ENCODE assay signal across 8 cellular contexts in the genomic region with DNA sequence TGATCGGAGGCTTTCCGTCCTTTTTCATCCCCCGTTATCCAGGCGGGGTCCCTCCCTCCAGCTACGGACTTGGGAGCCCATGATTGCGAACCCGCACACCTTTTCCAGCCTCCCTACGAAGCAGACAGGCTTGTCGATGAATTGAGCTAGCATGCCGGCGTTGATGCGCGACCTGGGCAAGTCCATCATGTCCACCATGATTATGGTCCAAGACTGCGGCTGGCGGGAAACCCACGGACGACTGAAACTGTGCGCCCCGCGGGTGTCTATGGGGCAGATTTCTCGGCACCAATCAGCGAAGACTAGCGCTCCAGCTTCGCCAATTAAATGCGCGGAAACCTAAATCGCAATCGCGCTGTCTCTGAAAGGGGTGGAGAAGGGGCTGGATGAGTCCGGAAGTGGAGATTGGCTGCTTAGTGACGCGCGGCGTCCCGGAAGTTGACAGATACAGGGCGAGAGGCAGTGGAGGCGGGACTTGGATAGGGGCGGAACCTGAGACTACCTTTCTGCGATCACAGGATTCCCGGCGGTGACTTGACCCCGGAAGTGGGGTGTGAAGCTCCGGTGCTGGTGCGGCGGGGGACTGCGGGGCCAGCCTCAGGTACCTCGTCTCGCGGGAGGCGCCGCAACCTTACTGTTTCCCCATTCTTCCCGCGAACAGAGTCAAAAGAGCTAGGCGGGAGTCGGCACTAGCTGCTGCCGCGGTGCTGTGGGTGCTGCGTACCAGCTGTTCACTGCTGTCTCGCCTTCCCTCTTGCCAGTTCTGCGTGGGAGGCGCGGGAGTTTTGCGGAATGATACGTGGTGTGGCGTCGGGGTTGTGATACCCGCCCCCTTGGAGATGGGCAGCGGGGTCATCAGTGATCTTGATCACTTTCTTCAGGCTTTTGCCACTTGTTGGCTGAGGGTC. TPM values are rescaled to one million over a fixed set of nuclear protein-coding genes. Genes with fewer than 3 reads are reported as not detected.
A peak's percentile ranks its signal among the peaks of the same experiment; 100 is the strongest.
DNase-seq lines count a peak whose midpoint lies in the region; ATAC-seq and TF ChIP-seq lines count a peak whose summit lies in the region.

A gene (plus strand): TSS at position 532 of the 908 bp plus-strand sequence. CDS start 32,620 bp downstream, outside the sequence.

- H3K27me3 ChIP-seq in H7 (ENCODE audit: control insufficient read depth, insufficient read depth, low read length), result no peaks in the 10 kb centered on the region

- peaks cover 25 to 29% of the 10 kb centered on the region in 2 donors for H3K4me1 Mint-ChIP-seq in natural killer cell treated with Interleukin-12 subunit alpha and Interleukin-12 subunit beta and Interleukin-15 and Interleukin-18, amount 100 ng/mL, for 72 hours (ENCODE audit: low read depth in 2 of 2)

- ATAC-seq in natural killer cell treated with Interleukin-12 subunit alpha and Interleukin-12 subunit beta and Interleukin-15 and Interleukin-18, amount 100 ng/mL, for 72 hours, result peak; percentile 99 to 100
- ATAC-seq in stimulated activated naive CD8-positive, alpha-beta T cell treated with anti-CD3 and anti-CD28 coated beads, Interleukin-15, Interleukin-2, amounts not matched to agents 100 U/mL and 50 U/mL, for 24 hours, result peak; percentile 99

- no peaks in the 10 kb centered on the region for H3K36me3 ChIP-seq in H7 (replicated peaks; ENCODE audit: control insufficient read depth, insufficient read depth, low read length)

- peaks cover 5% of the 10 kb centered on the region for H3K36me3 Mint-ChIP-seq in natural killer cell treated with Interleukin-12 subunit alpha and Interleukin-12 subunit beta and Interleukin-15 and Interleukin-18, amount 100 ng/mL, for 72 hours

- H3K27ac Mint-ChIP-seq in natural killer cell treated with Interleukin-12 subunit alpha and Interleukin-12 subunit beta and Interleukin-15 and Interleukin-18, amount 100 ng/mL, for 72 hours, result peak within 1 kb of the TSS; percentile 93 to 98

- H3K4me3 ChIP-seq in H7 (ENCODE audit: insufficient read depth, low read depth, low read length) (peak within 1 kb of the TSS; percentile 73), fibroblast of pulmonary artery (replicated peaks; ENCODE audit: low read depth, low read length) (peak within 1 kb of the TSS; percentile 91)

- DNase-seq in ELF-1 (ENCODE audit: low read depth, low spot score) (peak; percentile 100), H7 (peak; percentile 88), M059J (ENCODE audit: low read depth) (peak; percentile 100), SHP77 (lab: John Stamatoyannopoulos, UW) (peak; percentile 100), fibroblast of pulmonary artery (ENCODE audit: low read depth) (peak; percentile 99)
- peak; percentile 97 for DNase-seq in activated effector memory CD4-positive, alpha-beta T cell treated with Interleukin-2 at 50 U/mL for 16 hours
- DNase-seq in natural killer cell treated with Interleukin-12 subunit alpha and Interleukin-12 subunit beta and Interleukin-15 and Interleukin-18, amount 100 ng/mL, for 72 hours (ENCODE audit: low spot score), result peak; percentile 98
- peak; percentile 95 for DNase-seq in stimulated activated naive CD8-positive, alpha-beta T cell treated with anti-CD3 and anti-CD28 coated beads, Interleukin-15, Interleukin-2, amounts not matched to agents 100 U/mL and 50 U/mL, for 24 hours

- TF ChIP-seq CTCF in fibroblast of pulmonary artery (IDR thresholded peaks at IDR 0.05; ENCODE audit: low read length, missing control alignments), result no peak

- no peaks in the 10 kb centered on the region for H3K9me3 Mint-ChIP-seq in natural killer cell treated with Interleukin-12 subunit alpha and Interleukin-12 subunit beta and Interleukin-15 and Interleukin-18, amount 100 ng/mL, for 72 hours

- H3K27me3 Mint-ChIP-seq in natural killer cell treated with Interleukin-12 subunit alpha and Interleukin-12 subunit beta and Interleukin-15 and Interleukin-18, amount 100 ng/mL, for 72 hours, result no peaks in the 10 kb centered on the region

- peak within 1 kb of the TSS; percentile 96 for H3K4me3 Mint-ChIP-seq in natural killer cell treated with Interleukin-12 subunit alpha and Interleukin-12 subunit beta and Interleukin-15 and Interleukin-18, amount 100 ng/mL, for 72 hours

RNA-seq across cellular contexts. Expression of the gene that starts here (rescaled TPM):
- 13.4 and 15.0 TPM in 2 replicates for total RNA-seq in H7 (2014; rRNA removed; shearing (Covaris generic))
- total RNA-seq in M059J (2014; rRNA removed; shearing (Covaris generic)), result 19.9 and 27.4 TPM in 2 replicates
- total RNA-seq in natural killer cell treated with Interleukin-12 subunit alpha and Interleukin-12 subunit beta and Interleukin-15 and Interleukin-18, amount 100 ng/mL, for 72 hours, result 10 to 100 TPM in 1 of 2 donors, 1 to 10 TPM in 1; 9.3 to 11.4 TPM

Comparison
In these comparisons a context has a peak if more than half of its experiments do, and no peak if none do; other contexts are left out.
1. Peak in every context shown above with its lines: DNase-seq, ATAC-seq and H3K4me3 ChIP-seq.